ENCODE assay signal across 27 cellular contexts in genomic region chr7:107017965-107018714, GRCh38.
"Had no signal": no experiment of that assay in that cellular context is flagged by ENCODE, and none has a peak within 500 bp of the region (broad histone marks: within the 10 kb centered on the region; RNA-seq: fewer than 3 reads in every experiment).

No MANE protein-coding gene starts in this region.

- DNase-seq: dermis blood vessel endothelial cell; effector memory CD4-positive, alpha-beta T cell; foreskin fibroblast; heart left ventricle; kidney; mesenchymal stem cell; mucosa of descending colon; naive B cell; pancreas; retina; right lobe of liver; stimulated activated CD4-positive, alpha-beta T cell treated with anti-CD3 and anti-CD28 coated beads, Interleukin-12 subunit alpha, Interleukin-12 subunit beta, amount 100 ng/mL, for 4 hours; stimulated activated CD4-positive, alpha-beta T cell treated with anti-CD3 and anti-CD28 coated beads, Interleukin-1b, Interleukin-23, amount 100 ng/mL, for 48 hours; stimulated activated CD4-positive, alpha-beta T cell treated with anti-CD3 and anti-CD28 coated beads, Interleukin-4, amount 100 ng/mL, for 1 hour; stimulated activated CD8-positive, alpha-beta memory T cell treated with anti-CD3 and anti-CD28 coated beads, Interleukin-4, amount 100 ng/mL, for 48 hours; stimulated activated naive CD4-positive, alpha-beta T cell; stimulated activated naive CD8-positive, alpha-beta T cell treated with anti-CD3 and anti-CD28 coated beads, Interleukin-15, amount 100 ng/mL, for 72 hours; testis; tibial artery had no signal

- FAIRE-seq: endothelial cell of umbilical vein, kidney, pancreas had no signal

- H3K4me2 ChIP-seq: hepatocyte, smooth muscle cell had no signal

- H3K4me1 ChIP-seq: gastroesophageal sphincter, pancreas, right lobe of liver, testis had no signal

- H3K36me3 ChIP-seq: gastroesophageal sphincter, heart left ventricle, neutrophil, pancreas, right lobe of liver, tibial artery had no signal

- H3K4me3 ChIP-seq: coronary artery, gastroesophageal sphincter, heart left ventricle, hepatocyte, mucosa of descending colon, pancreas, right lobe of liver, smooth muscle cell, testis, tibial artery had no signal

- H3K9me3 ChIP-seq: mucosa of descending colon, neutrophil, pancreas, right lobe of liver, testis had no signal

- H3K27me3 ChIP-seq: gastroesophageal sphincter, heart left ventricle, hepatocyte, neutrophil, pancreas, right lobe of liver, testis, tibial artery had no signal

- H3K79me2 ChIP-seq: hepatocyte had no signal

- H2AFZ ChIP-seq: hepatocyte had no signal

- H3K27ac ChIP-seq: coronary artery, gastroesophageal sphincter, heart left ventricle, hepatocyte, neutrophil, pancreas, right lobe of liver, testis, tibial artery had no signal

- ATAC-seq: gastroesophageal sphincter; heart left ventricle; left lobe of liver; mucosa of descending colon; natural killer cell treated with Interleukin-12 subunit alpha and Interleukin-12 subunit beta and Interleukin-15 and Interleukin-18, amount 100 ng/mL, for 72 hours; pancreas; right lobe of liver; stimulated activated naive CD8-positive, alpha-beta T cell treated with anti-CD3 and anti-CD28 coated beads, Interleukin-15, amount 100 ng/mL, for 72 hours had no signal
